In the genomic region with DNA sequence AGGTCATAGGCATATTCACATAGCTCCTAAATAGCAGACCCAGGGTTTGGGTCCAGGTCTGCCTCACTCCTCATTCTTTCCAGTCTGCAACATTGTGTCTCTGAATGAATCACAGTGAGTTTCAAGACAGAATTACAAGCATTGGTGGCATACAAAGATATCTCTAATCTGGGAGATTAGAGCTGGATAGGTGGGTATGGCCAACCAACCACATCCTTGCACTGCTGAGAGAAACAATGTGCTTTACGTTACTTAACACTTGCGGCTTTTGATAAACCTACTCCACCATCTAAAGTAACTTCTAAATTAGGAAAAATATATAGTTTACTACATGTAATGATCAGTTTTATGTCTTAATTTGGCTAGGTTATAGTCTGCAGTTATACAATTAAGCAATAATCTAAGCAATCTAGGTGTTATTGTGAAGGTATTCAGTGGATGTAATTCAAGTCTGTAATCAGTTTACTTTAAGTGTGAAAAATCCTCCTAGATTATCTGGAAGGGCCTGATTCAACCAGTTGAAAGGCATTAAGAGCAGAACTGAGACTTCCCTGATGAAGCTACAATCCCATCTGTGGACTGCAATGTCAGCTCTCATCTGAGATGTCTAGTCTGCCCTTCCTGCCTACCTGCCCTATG, we compare ENCODE assay signal across 20 cellular contexts. TPM values are rescaled to one million over a fixed set of nuclear protein-coding genes. Genes with fewer than 3 reads are reported as not detected.
DNase-seq lines count a peak whose midpoint lies in the region; ATAC-seq and TF ChIP-seq lines count a peak whose summit lies in the region.
"Had no signal": no experiment of that assay in that cellular context is flagged by ENCODE, and none has a peak within 500 bp of the region (broad histone marks: within the 10 kb centered on the region; RNA-seq: fewer than 3 reads in every experiment).

No MANE protein-coding gene starts in this region.

- no peak overlapping the region for H3K4me3 Mint-ChIP-seq in effector memory CD8-positive, alpha-beta T cell
- H3K4me3 Mint-ChIP-seq in mesothelial cell of epicardium: no peak overlapping the region
- H3K4me3 Mint-ChIP-seq: CD14-positive monocyte; CD4-positive, alpha-beta T cell; CD8-positive, alpha-beta memory T cell; GM23338; H9 had no signal

- no peak overlapping the region for H3K27ac ChIP-seq in esophagus muscularis mucosa (replicated peaks in 1 of 4)
- peak overlapping the region in 3 of 4 donors; percentile 3 to 45 (median 44) for H3K27ac ChIP-seq in transverse colon
- H3K27ac ChIP-seq: BLaER1 treated with 17β-estradiol and CSF1 and Interleukin-3, amounts not matched to agents 10 nM and 100 nM had no signal

- DNase-seq in esophagus muscularis mucosa (ENCODE audit: extremely low spot score) (peak; percentile 26), mucosa of descending colon (no peak), transverse colon (no peak), mesothelial cell of epicardium (ENCODE audit: low spot score in 2 of 2, unreplicated experiment in 2 of 2) (no peak), AG20443 (ENCODE audit: low spot score) (no peak)
- no peak for DNase-seq in effector memory CD8-positive, alpha-beta T cell
- DNase-seq: AML-193; BE2C; Calu3; CD4-positive, alpha-beta T cell; CD8-positive, alpha-beta memory T cell; DMS53; DMS79 treated with DMSO at 0.1 percent for 48 hours; GF-D8; H9 had no signal

- intact Hi-C loops in esophagus muscularis mucosa (cut with DNase I): no loop called here
- intact Hi-C loops in mucosa of descending colon (cut with DNase I, micrococcal nuclease): no loop called here
- intact Hi-C loops in transverse colon (cut with DNase I; ENCODE audit: low total_unique reads): no loop called here

- H3K27me3 ChIP-seq in esophagus muscularis mucosa: no peaks in the 10 kb centered on the region
- H3K27me3 ChIP-seq in transverse colon: no peaks in the 10 kb centered on the region
- H3K27me3 ChIP-seq: BE2C; BLaER1 treated with 17β-estradiol and CSF1 and Interleukin-3, amounts not matched to agents 10 nM and 100 nM had no signal

- no peak overlapping the region for H3K27ac Mint-ChIP-seq in effector memory CD8-positive, alpha-beta T cell
- no peak overlapping the region for H3K27ac Mint-ChIP-seq in mesothelial cell of epicardium
- H3K27ac Mint-ChIP-seq: CD14-positive monocyte; CD4-positive, alpha-beta T cell; CD8-positive, alpha-beta memory T cell; GM23338; H9 had no signal

- TF ChIP-seq CTCF in esophagus muscularis mucosa (IDR thresholded peaks at IDR 0.05) (no peak), mucosa of descending colon (IDR thresholded peaks at IDR 0.05) (no peak), transverse colon (IDR thresholded peaks at IDR 0.05) (no peak), mesothelial cell of epicardium (IDR thresholded peaks at IDR 0.05; ENCODE audit: unreplicated experiment) (no peak)

- WGBS in esophagus muscularis mucosa: 100% methylated on average over 2 of the region's 2 CpGs
- WGBS in transverse colon (ENCODE audit: low coverage in 1 of 2), 2 donors: 50 to 66% methylated on average over 2 of the region's 2 CpGs

- no peaks in the 10 kb centered on the region for H3K27me3 Mint-ChIP-seq in effector memory CD8-positive, alpha-beta T cell
- no peaks in the 10 kb centered on the region for H3K27me3 Mint-ChIP-seq in mesothelial cell of epicardium (ENCODE audit: low read depth)
- H3K27me3 Mint-ChIP-seq: CD4-positive, alpha-beta T cell; CD8-positive, alpha-beta memory T cell had no signal

- no peak overlapping the region for H3K4me3 ChIP-seq in esophagus muscularis mucosa
- H3K4me3 ChIP-seq in mucosa of descending colon: no peak overlapping the region
- H3K4me3 ChIP-seq in transverse colon: no peak overlapping the region
- H3K4me3 ChIP-seq: BLaER1 treated with 17β-estradiol and CSF1 and Interleukin-3, amounts not matched to agents 10 nM and 100 nM; GM23338 had no signal

- no peak for TF ChIP-seq EP300 in esophagus muscularis mucosa (IDR thresholded peaks at IDR 0.05)
- no peak for TF ChIP-seq EP300 in transverse colon (IDR thresholded peaks at IDR 0.05; ENCODE audit: low read depth)

- H3K36me3 ChIP-seq in esophagus muscularis mucosa: no peaks in the 10 kb centered on the region
- no peaks in the 10 kb centered on the region for H3K36me3 ChIP-seq in mucosa of descending colon (ENCODE audit: low read depth)
- no peaks in the 10 kb centered on the region for H3K36me3 ChIP-seq in transverse colon
- H3K36me3 ChIP-seq: BE2C; BLaER1 treated with 17β-estradiol and CSF1 and Interleukin-3, amounts not matched to agents 10 nM and 100 nM had no signal

- in situ Hi-C loops in transverse colon (cut with MboI; ENCODE audit: low pct_ligation_motif_present in 1 of 4, low pct_unique_long_range_greater_than_20kb in 1 of 4, low sequenced_read_pairs in 3 of 4): no loop called here

- H3K9me3 Mint-ChIP-seq in effector memory CD8-positive, alpha-beta T cell: peaks cover 0 to 7% of the 10 kb centered on the region in 2 donors
- H3K9me3 Mint-ChIP-seq in mesothelial cell of epicardium: peaks cover 11% of the 10 kb centered on the region
- H3K9me3 Mint-ChIP-seq: H9 had no signal

- H3K9me3 ChIP-seq in esophagus muscularis mucosa (no peaks in the 10 kb centered on the region), mucosa of descending colon (no peaks in the 10 kb centered on the region), transverse colon (no peaks in the 10 kb centered on the region)
- H3K9me3 ChIP-seq: BE2C; BLaER1 treated with 17β-estradiol and CSF1 and Interleukin-3, amounts not matched to agents 10 nM and 100 nM had no signal

- TF ChIP-seq POLR2A in esophagus muscularis mucosa (IDR thresholded peaks at IDR 0.05; ENCODE audit: low read depth) (no peak), transverse colon (IDR thresholded peaks at IDR 0.05) (no peak)

- no peaks in the 10 kb centered on the region for H3K4me1 ChIP-seq in esophagus muscularis mucosa
- H3K4me1 ChIP-seq in mucosa of descending colon (ENCODE audit: low read depth): peaks cover 9% of the 10 kb centered on the region
- peaks cover 0 to 14% (median 5%) of the 10 kb centered on the region in 4 donors for H3K4me1 ChIP-seq in transverse colon
- H3K4me1 ChIP-seq: BE2C; BLaER1 treated with 17β-estradiol and CSF1 and Interleukin-3, amounts not matched to agents 10 nM and 100 nM had no signal

- ATAC-seq in mucosa of descending colon: peak; percentile 69
- no peak for ATAC-seq in effector memory CD8-positive, alpha-beta T cell (replicated peaks)
- ATAC-seq: GM23338, HCT116 had no signal

- no peaks in the 10 kb centered on the region for H3K4me1 Mint-ChIP-seq in effector memory CD8-positive, alpha-beta T cell (ENCODE audit: low read depth in 2 of 2)
- H3K4me1 Mint-ChIP-seq in mesothelial cell of epicardium: no peaks in the 10 kb centered on the region
- H3K4me1 Mint-ChIP-seq: CD14-positive monocyte; CD8-positive, alpha-beta memory T cell; GM23338; H9 had no signal

- no peaks in the 10 kb centered on the region for H3K36me3 Mint-ChIP-seq in effector memory CD8-positive, alpha-beta T cell (ENCODE audit: insufficient read depth)
- H3K36me3 Mint-ChIP-seq in mesothelial cell of epicardium: peaks cover 9% of the 10 kb centered on the region
- H3K36me3 Mint-ChIP-seq: CD14-positive monocyte; CD8-positive, alpha-beta memory T cell had no signal

RNA-seq across cellular contexts. Expression of a gene that starts 26.7 kb away (rescaled TPM):
- 10 to 100 TPM; 22.4 to 47.8 (median 35.6) TPM for total RNA-seq in esophagus muscularis mucosa
- 10 to 100 TPM in 2 of 3 donors, 1 to 10 TPM in 1; 6.4 to 24.7 (median 12.6) TPM for total RNA-seq in mucosa of descending colon
- 100 to 1,000 TPM in 1 of 4 donors, 10 to 100 TPM in 1, 1 to 10 TPM in 2; 8.2 to 141 (median 9.2) TPM for total RNA-seq in transverse colon
- total RNA-seq in mesothelial cell of epicardium: 333 to 376 TPM (median 359 TPM) in 3 replicates
- total RNA-seq: Calu3; CD4-positive, alpha-beta T cell; CD8-positive, alpha-beta memory T cell; G401 had no signal

Comparison
In these comparisons a context has a peak if more than half of its experiments do, and no peak if none do; other contexts are left out.
1. H3K27ac ChIP-seq: peak in transverse colon (3 of 4); none in esophagus muscularis mucosa (0 of 4).